ENCODE assay signal across 19 cellular contexts in the genomic region with DNA sequence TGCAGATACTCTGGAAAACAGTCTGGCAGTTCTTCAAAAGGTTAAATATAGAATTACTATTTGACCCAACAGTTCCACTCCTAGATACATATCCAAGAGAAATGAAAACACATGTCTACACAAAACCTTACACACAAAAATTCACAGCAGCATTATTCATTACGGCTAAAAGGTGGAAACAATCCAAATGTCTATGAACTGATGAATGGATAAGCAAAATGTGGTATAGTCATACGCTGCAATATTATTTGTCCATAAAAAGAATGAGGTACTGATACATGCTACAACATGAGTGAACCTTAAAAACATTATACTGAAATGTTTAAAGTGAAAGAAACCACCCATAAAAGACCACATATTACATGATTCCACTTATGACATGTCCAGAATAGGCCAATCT. TPM values are rescaled to one million over a fixed set of nuclear protein-coding genes. Genes with fewer than 3 reads are reported as not detected.
DNase-seq lines count a peak whose midpoint lies in the region; ATAC-seq, FAIRE-seq and TF ChIP-seq lines count a peak whose summit lies in the region.
"Had no signal": no experiment of that assay in that cellular context is flagged by ENCODE, and none has a peak within 500 bp of the region (broad histone marks: within the 10 kb centered on the region; RNA-seq: fewer than 3 reads in every experiment).

No MANE protein-coding gene starts in this region.

- CTCF ChIA-PET in Panc1 (lab: Charles Lee), result no interaction called here
- CTCF ChIA-PET in activated naive CD4-positive, alpha-beta T cell treated with anti-CD3 and anti-CD28 coated beads for 36 hours (lab: Charles Lee), result interaction anchor here (1.0 kb wide), 1 partner anchor 19 kb away, joined by 4 read pairs; no protein-coding TSS in a partner anchor

- H2AFZ ChIP-seq in keratinocyte (ENCODE audit: control insufficient read depth, low read length), result no peak overlapping the region

- peak; percentile 75 for FAIRE-seq in keratinocyte (lab: Jason Lieb, UNC)
- FAIRE-seq: A549, D721Med, G401.6, GM12891, HepG2, HTR-8/SVneo had no signal

- DNase-seq in Panc1 (ENCODE audit: low read depth, low spot score), result no peak
- DNase-seq in chondrocyte (ENCODE audit: low spot score), result no peak
- no peak for DNase-seq in keratinocyte (ENCODE audit: low read depth, low spot score)
- DNase-seq in NCI-H2081 (lab: John Stamatoyannopoulos, UW), result no peak
- DNase-seq in activated naive CD4-positive, alpha-beta T cell treated with anti-CD3 and anti-CD28 coated beads for 36 hours, result no peak
- no peak for DNase-seq in NCI-H1436 treated with DMSO at 0.1 percent for 48 hours (lab: John Stamatoyannopoulos, UW)
- DNase-seq: CD8-positive, alpha-beta T cell; COR-L47; DMS153; DMS79 treated with DMSO at 0.1 percent for 48 hours; EL; HCEC 1CT had no signal

- no peak for ATAC-seq in Panc1
- ATAC-seq: A549; CD8-positive, alpha-beta T cell; HepG2 had no signal

- intact Hi-C loops in Panc1 (cut with micrococcal nuclease; ENCODE audit: unreplicated experiment), result no loop called here
- intact Hi-C loops in activated naive CD4-positive, alpha-beta T cell treated with anti-CD3 and anti-CD28 coated beads for 36 hours (cut with micrococcal nuclease), result no loop called here

- H3K36me3 ChIP-seq in Panc1 (ENCODE audit: control insufficient read depth, insufficient read depth, low read length) (no peaks in the 10 kb centered on the region), keratinocyte (ENCODE audit: control insufficient read depth in 2 of 2, extremely low read depth in 1 of 2, insufficient read depth in 2 of 2, low read length in 2 of 2) (no peaks in the 10 kb centered on the region)

- H3K9me1 ChIP-seq in keratinocyte (ENCODE audit: control insufficient read depth, extremely low read depth, insufficient read depth, low read length), result no peaks in the 10 kb centered on the region

- H3K27me3 Mint-ChIP-seq in chondrocyte (ENCODE audit: low read depth), result no peaks in the 10 kb centered on the region
- peaks cover 58% of the 10 kb centered on the region for H3K27me3 Mint-ChIP-seq in activated naive CD4-positive, alpha-beta T cell treated with anti-CD3 and anti-CD28 coated beads for 36 hours (ENCODE audit: low read depth)

- peaks cover 4% of the 10 kb centered on the region for H3K36me3 Mint-ChIP-seq in chondrocyte (ENCODE audit: low read depth)
- peaks cover 1% of the 10 kb centered on the region for H3K36me3 Mint-ChIP-seq in activated naive CD4-positive, alpha-beta T cell treated with anti-CD3 and anti-CD28 coated beads for 36 hours (ENCODE audit: low read depth)
- H3K36me3 Mint-ChIP-seq: CD8-positive, alpha-beta T cell had no signal

- H3K9me3 ChIP-seq in Panc1 (ENCODE audit: control insufficient read depth, insufficient read depth, low read depth, low read length) (peaks cover 6% of the 10 kb centered on the region; the same call in 1 of the 2 replicates), keratinocyte (ENCODE audit: control insufficient read depth, low read depth, low read length) (no peaks in the 10 kb centered on the region)

- peak overlapping the region; percentile 60 for H3K27ac Mint-ChIP-seq in chondrocyte (ENCODE audit: unreplicated experiment)
- no peak overlapping the region for H3K27ac Mint-ChIP-seq in activated naive CD4-positive, alpha-beta T cell treated with anti-CD3 and anti-CD28 coated beads for 36 hours
- H3K27ac Mint-ChIP-seq: CD14-positive monocyte; CD8-positive, alpha-beta T cell had no signal

- in situ Hi-C loops in Panc1 (cut with HindIII; ENCODE audit: low pct_unique_long_range_greater_than_20kb, low sequenced_read_pairs), result no loop called here

- TF ChIP-seq CTCF in Panc1 (IDR thresholded peaks at IDR 0.05), result no peak
- no peak for TF ChIP-seq CTCF in chondrocyte (IDR thresholded peaks at IDR 0.05)
- no peak for TF ChIP-seq CTCF in keratinocyte (optimal IDR thresholded peaks at IDR 0.05 in 1 of 3, IDR thresholded peaks at IDR 0.05 in 1 of 3, conservative IDR thresholded peaks at IDR 0.05 in 1 of 3; ENCODE audit: extremely low read depth in 1 of 3, insufficient read depth in 2 of 3, low read length in 3 of 3)

- H3K4me1 ChIP-seq in Panc1 (ENCODE audit: control insufficient read depth, insufficient read depth, low read length), result peaks cover 13% of the 10 kb centered on the region
- H3K4me1 ChIP-seq in keratinocyte (ENCODE audit: control insufficient read depth, extremely low read depth, insufficient read depth, low read length), result peaks cover 32% of the 10 kb centered on the region

- BruUV-seq in Panc1 (replicated peaks; lab: Mats Ljungman, UMichigan), result no TSS peak

- dilution Hi-C loops in keratinocyte (cut with MboI; ENCODE audit: extremely low pct_ligation_motif_present, low sequenced_read_pairs), result no loop called here

- peaks cover 57% of the 10 kb centered on the region for H3K4me1 Mint-ChIP-seq in chondrocyte (ENCODE audit: low read depth)
- peaks cover 11% of the 10 kb centered on the region for H3K4me1 Mint-ChIP-seq in activated naive CD4-positive, alpha-beta T cell treated with anti-CD3 and anti-CD28 coated beads for 36 hours (ENCODE audit: low read depth)

- no peak overlapping the region for H3K4me3 ChIP-seq in Panc1 (ENCODE audit: low read depth in 2 of 2, low read length in 2 of 2)
- peak overlapping the region in 1 of 3 experiments; percentile 17 for H3K4me3 ChIP-seq in keratinocyte (ENCODE audit: control insufficient read depth in 2 of 3, extremely low read depth in 1 of 3, insufficient read depth in 2 of 3, low read depth in 1 of 3, low read length in 3 of 3)
- H3K4me3 ChIP-seq: A549 had no signal

- POLR2A ChIA-PET in Panc1 (lab: Charles Lee), result no interaction called here

- no peak overlapping the region for H3K4me3 Mint-ChIP-seq in chondrocyte (ENCODE audit: unreplicated experiment)
- no peak overlapping the region for H3K4me3 Mint-ChIP-seq in activated naive CD4-positive, alpha-beta T cell treated with anti-CD3 and anti-CD28 coated beads for 36 hours
- H3K4me3 Mint-ChIP-seq: CD8-positive, alpha-beta T cell had no signal

- peaks cover 22% of the 10 kb centered on the region for H3K79me2 ChIP-seq in keratinocyte (ENCODE audit: control insufficient read depth, insufficient read depth, low read length)

- H3K27me3 ChIP-seq in Panc1 (ENCODE audit: control insufficient read depth, insufficient read depth, low read length) (no peaks in the 10 kb centered on the region), keratinocyte (ENCODE audit: control insufficient read depth, extremely low read depth, insufficient read depth, low read length) (no peaks in the 10 kb centered on the region)

- peak overlapping the region; percentile 63 for H3K4me2 ChIP-seq in keratinocyte (ENCODE audit: control insufficient read depth, extremely low read depth, insufficient read depth, low read depth, low read length)
- H3K4me2 ChIP-seq: A549 had no signal

- peak overlapping the region; percentile 90; the same call in 1 of the 2 replicates for H3K27ac ChIP-seq in Panc1 (ENCODE audit: low read length)
- H3K27ac ChIP-seq in keratinocyte (ENCODE audit: control insufficient read depth, insufficient read depth, low read length), result peak overlapping the region; percentile 93

- H3K9ac ChIP-seq in keratinocyte (ENCODE audit: control insufficient read depth, extremely low read depth, insufficient read depth, low read length), result no peak overlapping the region

- no peaks in the 10 kb centered on the region for H4K20me1 ChIP-seq in keratinocyte (ENCODE audit: control insufficient read depth, extremely low read depth, insufficient read depth, low read length)

- H3K9me3 Mint-ChIP-seq in chondrocyte (ENCODE audit: low read depth), result peaks cover 10% of the 10 kb centered on the region
- no peaks in the 10 kb centered on the region for H3K9me3 Mint-ChIP-seq in activated naive CD4-positive, alpha-beta T cell treated with anti-CD3 and anti-CD28 coated beads for 36 hours

RNA-seq across cellular contexts. Expression of a gene that starts 4.0 kb away (rescaled TPM):
- total RNA-seq in Panc1 (2021; ENCODE audit: unreplicated experiment) (5.7 TPM), chondrocyte (11.7 to 17.2 TPM (median 13.4 TPM) in 3 replicates)
- polyA plus RNA-seq in Panc1 (2012; ENCODE audit: insufficient read length), result 3.2 TPM
- polyA plus RNA-seq in keratinocyte, result 3.1 to 7.9 TPM (median 6.1 TPM) in 3 replicates
- polyA plus RNA-seq in keratinocyte (2011; ENCODE audit: low read depth), result 2.2 TPM
- polyA plus RNA-seq in keratinocyte (2011; cell fraction: cytosol; rRNA removed), result 4.0 and 4.8 TPM in 2 replicates
- 10.8 and 12.3 TPM in 2 replicates for polyA plus RNA-seq in keratinocyte (2011; cell fraction: nucleus; rRNA removed)
- 2.3 and 7.4 TPM in 2 replicates for polyA plus RNA-seq in keratinocyte (2012; ENCODE audit: low replicate concordance)
- 2.9 to 6.9 TPM (median 4.4 TPM) in 3 replicates for polyA minus RNA-seq in keratinocyte
- polyA minus RNA-seq in keratinocyte (2011; cell fraction: cytosol; rRNA and poly(A)+ RNA removed), result 1.3 TPM
- 1.6 and 3.5 TPM in 2 replicates for polyA minus RNA-seq in keratinocyte (2011; cell fraction: nucleus; rRNA and poly(A)+ RNA removed)
- not detected for total RNA-seq in activated naive CD4-positive, alpha-beta T cell treated with anti-CD3 and anti-CD28 coated beads for 36 hours
- total RNA-seq: CD8-positive, alpha-beta T cell; HepG2 had no signal
- polyA plus RNA-seq: CD14-positive monocyte, HepG2 had no signal
